ENCODE assay signal across 27 cellular contexts in genomic region chr4:76600447-76600846, GRCh38.
DNase-seq lines count a peak whose midpoint lies in the region; ATAC-seq, FAIRE-seq and TF ChIP-seq lines count a peak whose summit lies in the region.
"Had no signal": no experiment of that assay in that cellular context is flagged by ENCODE, and none has a peak within 500 bp of the region (broad histone marks: within the 10 kb centered on the region; RNA-seq: fewer than 3 reads in every experiment).

No MANE protein-coding gene starts in this region.

- H3K4me1 ChIP-seq in astrocyte (ENCODE audit: insufficient read depth, low read length): peaks cover 19% of the 10 kb centered on the region
- peaks cover 3 to 18% of the 10 kb centered on the region in 2 donors for H3K4me1 ChIP-seq in small intestine (ENCODE audit: control insufficient read depth in 2 of 2, insufficient read depth in 1 of 2, low read depth in 1 of 2, low read length in 1 of 2)
- H3K4me1 ChIP-seq: BE2C had no signal

- H3K4me1 Mint-ChIP-seq in Calu3 (ENCODE audit: low read depth, unreplicated experiment) (peaks cover 45% of the 10 kb centered on the region), astrocyte (ENCODE audit: low read depth, unreplicated experiment) (peaks cover 28% of the 10 kb centered on the region)
- H3K4me1 Mint-ChIP-seq: activated B cell treated with CpG ODN at 0.5 μM for 24 hours; activated CD8-positive, alpha-beta memory T cell treated with anti-CD3 and anti-CD28 coated beads, Interleukin-2, amount 10 ng/mL, durations not matched to agents 7 days and 5 days had no signal

- no peak overlapping the region for H2AFZ ChIP-seq in astrocyte (ENCODE audit: low read depth, low read length)

- TF ChIP-seq CTCF in Calu3 (IDR thresholded peaks at IDR 0.05; ENCODE audit: unreplicated experiment) (no peak), astrocyte (IDR thresholded peaks at IDR 0.05; ENCODE audit: insufficient read depth, low read depth, low read length) (no peak)

- DNase-seq in Calu3 (no peak), astrocyte (ENCODE audit: low read depth) (no peak), left lobe of liver (ENCODE audit: low spot score) (no peak), small intestine (peak; percentile 91), D341Med (ENCODE audit: low spot score) (no peak), cerebellum (ENCODE audit: low spot score) (no peak)
- DNase-seq in effector CD8-positive, alpha-beta T cell (lab: John Stamatoyannopoulos, UW): no peak
- DNase-seq: activated B cell treated with CpG ODN at 0.5 μM for 24 hours; activated CD4-positive, alpha-beta T cell treated with anti-CD3 and anti-CD28 coated beads, Interleukin-2, amount 50 U/mL, for 1 hour; activated CD8-positive, alpha-beta memory T cell treated with anti-CD3 and anti-CD28 coated beads, Interleukin-2, amount 10 ng/mL, durations not matched to agents 7 days and 5 days; activated naive CD4-positive, alpha-beta T cell treated with Interleukin-2 at 50 U/mL for 16 hours; activated T-cell treated with anti-CD3 and anti-CD28 coated beads, Interleukin-2, amount 50 U/mL, for 48 hours; BE2C; DMS79 treated with DMSO at 0.1 percent for 48 hours; effector memory CD8-positive, alpha-beta T cell; foreskin melanocyte; Karpas-422; NCI-H1694; NCI-H2171; NCI-H524; SHP77 treated with DMSO at 0.1 percent for 48 hours; stimulated activated naive CD8-positive, alpha-beta T cell treated with anti-CD3 and anti-CD28 coated beads, Interleukin-15, Interleukin-2, amounts not matched to agents 100 U/mL and 50 U/mL, for 24 hours; thyroid gland had no signal

- H3K27me3 Mint-ChIP-seq in Calu3 (ENCODE audit: unreplicated experiment) (no peaks in the 10 kb centered on the region), astrocyte (ENCODE audit: low read depth, unreplicated experiment) (no peaks in the 10 kb centered on the region)

- no peak overlapping the region for H3K4me2 ChIP-seq in astrocyte (ENCODE audit: low read length)

- CTCF ChIA-PET in Calu3 (lab: Charles Lee): interaction anchor here (1.7 kb wide), 1 partner anchor 15 kb away, joined by 4 read pairs; no protein-coding TSS in a partner anchor

- no peaks in the 10 kb centered on the region for H3K36me3 ChIP-seq in astrocyte (ENCODE audit: insufficient read depth, low read length)
- no peaks in the 10 kb centered on the region for H3K36me3 ChIP-seq in small intestine (ENCODE audit: control insufficient read depth in 2 of 2, insufficient read depth in 2 of 2, low read length in 2 of 2)
- H3K36me3 ChIP-seq: BE2C, thyroid gland had no signal

- intact Hi-C loops in Calu3 (cut with micrococcal nuclease; ENCODE audit: unreplicated experiment): no loop called here

- H3K27ac ChIP-seq in astrocyte (ENCODE audit: low read depth, low read length): no peak overlapping the region
- peak overlapping the region; percentile 32 to 63 for H3K27ac ChIP-seq in small intestine (ENCODE audit: low read depth in 1 of 2, low read length in 1 of 2)
- H3K27ac ChIP-seq: HL-60 had no signal

- no peak overlapping the region for H3K9ac ChIP-seq in astrocyte (ENCODE audit: low read length)

- WGBS in small intestine, 3 donors: 19 to 60% (median 23%) methylated on average over 2 of the region's 2 CpGs

- peak; percentile 15 for ATAC-seq in left lobe of liver
- ATAC-seq in GM18868 (IDR thresholded peaks at IDR 0.05; ENCODE audit: unreplicated experiment): no peak
- ATAC-seq: activated CD8-positive, alpha-beta memory T cell treated with anti-CD3 and anti-CD28 coated beads, Interleukin-2, amount 10 ng/mL, durations not matched to agents 7 days and 5 days; effector memory CD8-positive, alpha-beta T cell; esophagus mucosa; natural killer cell treated with Interleukin-12 subunit alpha and Interleukin-12 subunit beta and Interleukin-15 and Interleukin-18, amount 100 ng/mL, for 72 hours; stimulated activated naive CD8-positive, alpha-beta T cell treated with anti-CD3 and anti-CD28 coated beads, Interleukin-15, Interleukin-2, amounts not matched to agents 100 U/mL and 50 U/mL, for 24 hours had no signal

- H3K27ac Mint-ChIP-seq in Calu3 (ENCODE audit: unreplicated experiment): peak overlapping the region; percentile 61
- H3K27ac Mint-ChIP-seq in astrocyte (ENCODE audit: unreplicated experiment): no peak overlapping the region
- H3K27ac Mint-ChIP-seq: activated B cell treated with CpG ODN at 0.5 μM for 24 hours; activated CD8-positive, alpha-beta memory T cell treated with anti-CD3 and anti-CD28 coated beads, Interleukin-2, amount 10 ng/mL, durations not matched to agents 7 days and 5 days; effector memory CD8-positive, alpha-beta T cell; natural killer cell treated with Interleukin-12 subunit alpha and Interleukin-12 subunit beta and Interleukin-15 and Interleukin-18, amount 100 ng/mL, for 72 hours had no signal

- BruUV-seq in Calu3 (replicated peaks; lab: Mats Ljungman, UMichigan): no TSS peak

- no peak overlapping the region for H3K4me3 Mint-ChIP-seq in Calu3 (ENCODE audit: low read depth, unreplicated experiment)
- no peak overlapping the region for H3K4me3 Mint-ChIP-seq in astrocyte (ENCODE audit: unreplicated experiment)
- H3K4me3 Mint-ChIP-seq: activated B cell treated with CpG ODN at 0.5 μM for 24 hours; activated CD8-positive, alpha-beta memory T cell treated with anti-CD3 and anti-CD28 coated beads, Interleukin-2, amount 10 ng/mL, durations not matched to agents 7 days and 5 days; effector memory CD8-positive, alpha-beta T cell; natural killer cell treated with Interleukin-12 subunit alpha and Interleukin-12 subunit beta and Interleukin-15 and Interleukin-18, amount 100 ng/mL, for 72 hours had no signal

- H3K36me3 Mint-ChIP-seq in Calu3 (ENCODE audit: insufficient read depth, unreplicated experiment) (peaks cover 22% of the 10 kb centered on the region), astrocyte (ENCODE audit: low read depth, unreplicated experiment) (peaks cover 9% of the 10 kb centered on the region)
- H3K36me3 Mint-ChIP-seq: activated CD8-positive, alpha-beta memory T cell treated with anti-CD3 and anti-CD28 coated beads, Interleukin-2, amount 10 ng/mL, durations not matched to agents 7 days and 5 days; natural killer cell treated with Interleukin-12 subunit alpha and Interleukin-12 subunit beta and Interleukin-15 and Interleukin-18, amount 100 ng/mL, for 72 hours had no signal

- H3K9me3 ChIP-seq in astrocyte (ENCODE audit: insufficient read depth, low read depth, low read length): no peaks in the 10 kb centered on the region
- H3K9me3 ChIP-seq in small intestine (ENCODE audit: control insufficient read depth, low read depth): no peaks in the 10 kb centered on the region
- H3K9me3 ChIP-seq: BE2C, thyroid gland had no signal

- H3K27me3 ChIP-seq in astrocyte (ENCODE audit: insufficient read depth, low read length): no peaks in the 10 kb centered on the region
- no peaks in the 10 kb centered on the region for H3K27me3 ChIP-seq in small intestine (ENCODE audit: control insufficient read depth in 2 of 2, insufficient read depth in 2 of 2, low read length in 2 of 2)
- H3K27me3 ChIP-seq: BE2C, thyroid gland had no signal

- peaks cover 8% of the 10 kb centered on the region for H3K79me2 ChIP-seq in astrocyte (ENCODE audit: insufficient read depth, low read length)

- no peaks in the 10 kb centered on the region for H3K9me3 Mint-ChIP-seq in Calu3 (ENCODE audit: low read depth, unreplicated experiment)
- no peaks in the 10 kb centered on the region for H3K9me3 Mint-ChIP-seq in astrocyte (ENCODE audit: unreplicated experiment)
- H3K9me3 Mint-ChIP-seq: activated B cell treated with CpG ODN at 0.5 μM for 24 hours; effector memory CD8-positive, alpha-beta T cell; natural killer cell treated with Interleukin-12 subunit alpha and Interleukin-12 subunit beta and Interleukin-15 and Interleukin-18, amount 100 ng/mL, for 72 hours had no signal

- no peaks in the 10 kb centered on the region for H4K20me1 ChIP-seq in astrocyte (ENCODE audit: insufficient read depth, low read length)

- no peak overlapping the region for H3K4me3 ChIP-seq in astrocyte (ENCODE audit: insufficient read depth, low read depth, low read length)
- H3K4me3 ChIP-seq in small intestine (ENCODE audit: low read depth in 1 of 2, low read length in 2 of 2): no peak overlapping the region
- H3K4me3 ChIP-seq: thyroid gland had no signal

- FAIRE-seq in astrocyte (lab: Jason Lieb, UNC) (peak; percentile 49), small intestine (lab: Jason Lieb, UNC) (peak; percentile 78)
